8 cellular contexts compared by ENCODE assay signal in genomic region chr10:75400163-75400768, GRCh38. TPM values are rescaled to one million over a fixed set of nuclear protein-coding genes. Genes with fewer than 3 reads are reported as not detected.
DNase-seq lines count a peak whose midpoint lies in the region; ATAC-seq and TF ChIP-seq lines count a peak whose summit lies in the region.

No MANE protein-coding gene starts in this region.

- no peaks in the 10 kb centered on the region for H3K27me3 ChIP-seq in foreskin keratinocyte

- peaks cover 22% of the 10 kb centered on the region for H3K4me1 Mint-ChIP-seq in activated CD4-positive, alpha-beta T cell treated with anti-CD3 and anti-CD28 coated beads for 36 hours
- H3K4me1 Mint-ChIP-seq in T-cell, result peaks cover 27 to 39% (median 28%) of the 10 kb centered on the region in 3 donors

- no peak for TF ChIP-seq CTCF in foreskin keratinocyte (conservative IDR thresholded peaks at IDR 0.05)

- H3K4me1 ChIP-seq in foreskin keratinocyte, result no peaks in the 10 kb centered on the region

- peak overlapping the region; percentile 59 for H3K27ac ChIP-seq in foreskin keratinocyte

- H3K9me3 Mint-ChIP-seq in activated CD4-positive, alpha-beta T cell treated with anti-CD3 and anti-CD28 coated beads for 36 hours (ENCODE audit: low read depth), result no peaks in the 10 kb centered on the region
- H3K9me3 Mint-ChIP-seq in T-cell, result no peaks in the 10 kb centered on the region

- no peak for ATAC-seq in activated CD4-positive, alpha-beta T cell treated with anti-CD3 and anti-CD28 coated beads for 36 hours
- ATAC-seq in T-cell (replicated peaks in 1 of 4) (no peak), foreskin keratinocyte (no peak), HG03378 (IDR thresholded peaks at IDR 0.05; ENCODE audit: unreplicated experiment) (no peak)

- H3K4me3 Mint-ChIP-seq in activated CD4-positive, alpha-beta T cell treated with anti-CD3 and anti-CD28 coated beads for 36 hours, result peak overlapping the region; percentile 67
- H3K4me3 Mint-ChIP-seq in T-cell, result peak overlapping the region; percentile 68 to 82 (median 79)

- H3K36me3 Mint-ChIP-seq in activated CD4-positive, alpha-beta T cell treated with anti-CD3 and anti-CD28 coated beads for 36 hours (ENCODE audit: low read depth), result no peaks in the 10 kb centered on the region
- no peaks in the 10 kb centered on the region for H3K36me3 Mint-ChIP-seq in T-cell

- H3K27ac Mint-ChIP-seq in activated CD4-positive, alpha-beta T cell treated with anti-CD3 and anti-CD28 coated beads for 36 hours, result no peak overlapping the region
- no peak overlapping the region for H3K27ac Mint-ChIP-seq in T-cell

- H3K27me3 Mint-ChIP-seq in activated CD4-positive, alpha-beta T cell treated with anti-CD3 and anti-CD28 coated beads for 36 hours, result peaks cover 47% of the 10 kb centered on the region
- peaks cover 21 to 60% of the 10 kb centered on the region in 2 donors for H3K27me3 Mint-ChIP-seq in T-cell

- DNase-seq in activated CD4-positive, alpha-beta T cell treated with anti-CD3 and anti-CD28 coated beads for 36 hours, result no peak
- no peak for DNase-seq in activated CD4-positive, alpha-beta T cell treated with anti-CD3 and anti-CD28 coated beads, Interleukin-2, amount 50 U/mL, for 48 hours
- DNase-seq in T-cell, result no peak
- peak in 1 of 2 donors; percentile 17 for DNase-seq in foreskin keratinocyte
- peak; percentile 75 for DNase-seq in retina
- no peak for DNase-seq in middle frontal gyrus (ENCODE audit: extremely low spot score, low spot score)
- no peak for DNase-seq in stimulated activated CD4-positive, alpha-beta T cell treated with anti-CD3 and anti-CD28 coated beads, Interleukin-15, amount 100 ng/mL, for 24 hours

- POLR2A ChIA-PET in activated CD4-positive, alpha-beta T cell treated with anti-CD3 and anti-CD28 coated beads for 36 hours (lab: Charles Lee), result no interaction called here
- POLR2A ChIA-PET in T-cell (lab: Charles Lee), result interaction anchor here in 1 of 2 donors (0.6 kb wide), 1 partner anchor 41 kb away, joined by 3 read pairs; no protein-coding TSS in a partner anchor

- intact Hi-C loops in activated CD4-positive, alpha-beta T cell treated with anti-CD3 and anti-CD28 coated beads for 36 hours (cut with DNase I, micrococcal nuclease), result loop anchor here (1.0 to 10.0 kb wide), 6 partner anchors 9 to 1585 kb away; no protein-coding TSS in a partner anchor

- CTCF ChIA-PET in activated CD4-positive, alpha-beta T cell treated with anti-CD3 and anti-CD28 coated beads for 36 hours (lab: Charles Lee), result no interaction called here
- CTCF ChIA-PET in T-cell (lab: Charles Lee), result no interaction called here

RNA-seq across cellular contexts. Expression of gene ZNF503, which starts 1.3 kb away (rescaled TPM):
- under 1 TPM; 0.40 to 0.46 TPM for total RNA-seq in activated CD4-positive, alpha-beta T cell treated with anti-CD3 and anti-CD28 coated beads for 36 hours
- total RNA-seq in T-cell (under 1 TPM in 4 of 5 donors, not detected in 1; 0.16 to 0.38 (median 0.30) TPM), foreskin keratinocyte (5.1 and 5.7 TPM in 2 replicates)
- 4.6 and 4.7 TPM in 2 replicates for polyA plus RNA-seq in foreskin keratinocyte

RNA-seq across cellular contexts. Expression of gene LRMDA, which starts 31.2 kb away (rescaled TPM):
- not detected for total RNA-seq in activated CD4-positive, alpha-beta T cell treated with anti-CD3 and anti-CD28 coated beads for 36 hours
- total RNA-seq in T-cell (1 to 10 TPM in 1 of 5 donors, under 1 TPM in 1, not detected in 3; 0.30 to 1.2 TPM), foreskin keratinocyte (not detected in 2 replicates)
- polyA plus RNA-seq in foreskin keratinocyte, result 0.10 TPM in 1 of 2 replicates, not detected in the other
